Comparison of ENCODE assay signal across 10 cellular contexts in genomic region chrX:111823068-111823467, GRCh38. TPM values are rescaled to one million over a fixed set of nuclear protein-coding genes. Genes with fewer than 3 reads are reported as not detected.
DNase-seq lines count a peak whose midpoint lies in the region; TF ChIP-seq lines count a peak whose summit lies in the region.
"Had no signal": no experiment of that assay in that cellular context is flagged by ENCODE, and none has a peak within 500 bp of the region (broad histone marks: within the 10 kb centered on the region; RNA-seq: fewer than 3 reads in every experiment).

No MANE protein-coding gene starts in this region.

- H3K4me3 ChIP-seq in A673 (ENCODE audit: low read depth, low read length, poor library complexity, severe bottlenecking) (no peak overlapping the region), GM12875 (ENCODE audit: low read depth, low read length) (no peak overlapping the region), fibroblast of mammary gland (ENCODE audit: control insufficient read depth, low read depth, low read length) (no peak overlapping the region), uterus (no peak overlapping the region)

- intact Hi-C loops in A673 (cut with micrococcal nuclease; ENCODE audit: unreplicated experiment) (no loop called here), uterus (cut with DNase I; ENCODE audit: low total_unique reads) (no loop called here)

- TF ChIP-seq POLR2A in uterus (IDR thresholded peaks at IDR 0.05): no peak

- H3K36me3 ChIP-seq in A673 (ENCODE audit: insufficient read depth, low read length, poor library complexity, severe bottlenecking) (no peaks in the 10 kb centered on the region), uterus (no peaks in the 10 kb centered on the region)

- BruUV-seq in A673 (replicated peaks; lab: Mats Ljungman, UMichigan): no TSS peak

- CTCF ChIA-PET in A673 (lab: Charles Lee): no interaction called here

- TF ChIP-seq CTCF in A673 (conservative IDR thresholded peaks at IDR 0.05; ENCODE audit: low read depth, low read length) (peak; percentile 41), GM12875 (IDR thresholded peaks at IDR 0.05; ENCODE audit: borderline replicate concordance, insufficient read depth, low read depth, low read length) (peak; percentile 60), fibroblast of mammary gland (conservative IDR thresholded peaks at IDR 0.05; ENCODE audit: control insufficient read depth, insufficient read depth, low read depth, low read length) (peak; percentile 30), uterus (IDR thresholded peaks at IDR 0.05) (no peak)

- no peak overlapping the region for H3K27ac ChIP-seq in A673 (ENCODE audit: low read depth, low read length, poor library complexity, severe bottlenecking)
- H3K27ac ChIP-seq in uterus: no peak overlapping the region

- H3K27me3 ChIP-seq in A673 (replicated peaks; ENCODE audit: insufficient read depth, low read depth, low read length, poor library complexity): no peaks in the 10 kb centered on the region
- H3K27me3 ChIP-seq in uterus: peaks cover 0 to 6% of the 10 kb centered on the region in 2 donors

- POLR2A ChIA-PET in A673 (lab: Charles Lee; ENCODE audit: low non-redundant PET): no interaction called here

- no peaks in the 10 kb centered on the region for H3K4me1 ChIP-seq in A673 (ENCODE audit: insufficient read depth, low read length, poor library complexity, severe bottlenecking)
- no peaks in the 10 kb centered on the region for H3K4me1 ChIP-seq in uterus

- DNase-seq in A673 (ENCODE audit: low spot score) (peak; percentile 33), NCI-H2171 treated with DMSO at 0.1 percent for 48 hours (lab: John Stamatoyannopoulos, UW) (peak; percentile 52), fibroblast of mammary gland (ENCODE audit: low read depth) (no peak), A172 (ENCODE audit: low spot score) (no peak), uterus (no peak), NCI-H2196 (lab: John Stamatoyannopoulos, UW; ENCODE audit: unreplicated experiment) (no peak)
- DNase-seq in stimulated activated CD8-positive, alpha-beta memory T cell treated with anti-CD3 and anti-CD28 coated beads, Interleukin-4, amount 100 ng/mL, for 48 hours: no peak
- DNase-seq: left cardiac atrium, MV-4-11 had no signal

- H3K9me3 ChIP-seq in A673 (ENCODE audit: low read depth, low read length, poor library complexity, severe bottlenecking) (no peaks in the 10 kb centered on the region), uterus (no peaks in the 10 kb centered on the region)

RNA-seq across cellular contexts. Expression of gene TRPC5OS, which starts 52.9 kb away (rescaled TPM):
- total RNA-seq in A673 (2021) (not detected in 2 replicates), uterus (not detected)
- total RNA-seq in A172 (2014; rRNA removed; shearing (Covaris generic)): not detected in 2 replicates

Comparison
In these comparisons a context has a peak if more than half of its experiments do, and no peak if none do; other contexts are left out.
1. DNase-seq: peak in A673 (single experiment) and NCI-H2171 treated with DMSO at 0.1 percent for 48 hours (single experiment); none in fibroblast of mammary gland (single experiment), A172 (single experiment), stimulated activated CD8-positive, alpha-beta memory T cell treated with anti-CD3 and anti-CD28 coated beads, Interleukin-4, amount 100 ng/mL, for 48 hours (single experiment), uterus (0 of 2) and NCI-H2196 (single experiment).
2. CTCF ChIP-seq: peak in A673 (single experiment), GM12875 (single experiment) and fibroblast of mammary gland (single experiment); none in uterus (0 of 4).